In genomic region chr15:80252281-80252619, GRCh38 we compare ENCODE assay signal across 11 cellular contexts. TPM values are rescaled to one million over a fixed set of nuclear protein-coding genes. Genes with fewer than 3 reads are reported as not detected.
A peak's percentile ranks its signal among the peaks of the same experiment; 100 is the strongest.
DNase-seq lines count a peak whose midpoint lies in the region; ATAC-seq and TF ChIP-seq lines count a peak whose summit lies in the region.
"Had no signal": no experiment of that assay in that cellular context is flagged by ENCODE, and none has a peak within 500 bp of the region (broad histone marks: within the 10 kb centered on the region; RNA-seq: fewer than 3 reads in every experiment).

No MANE protein-coding gene starts in this region.

- peaks cover 0 to 3% of the 10 kb centered on the region in 2 experiments; a peak in 1 of 4 replicates for H3K4me1 ChIP-seq in SK-N-SH (ENCODE audit: control insufficient read depth in 1 of 2, insufficient read depth in 2 of 2, low read depth in 1 of 2, low read length in 1 of 2)
- H3K4me1 ChIP-seq in adipocyte (ENCODE audit: control insufficient read depth, insufficient read depth, low read length): peaks cover 3% of the 10 kb centered on the region
- peaks cover 0 to 28% (median 9%) of the 10 kb centered on the region in 4 donors for H3K4me1 ChIP-seq in right lobe of liver
- peaks cover 13 to 46% (median 27%) of the 10 kb centered on the region in 4 donors for H3K4me1 ChIP-seq in stomach
- H3K4me1 ChIP-seq: testis had no signal

- WGBS in SK-N-SH (ENCODE audit: low lambda C conversion rate): under 1% methylated on average over 7 of the region's 7 CpGs
- 1% methylated on average over 7 of the region's 7 CpGs for WGBS in right lobe of liver (ENCODE audit: insufficient coverage, low coverage, low lambda C conversion rate, missing lambda C conversion rate)
- WGBS in stomach, 5 donors: 0 to 3% (median 1%) methylated on average over 7 of the region's 7 CpGs

- H3K27ac ChIP-seq in SK-N-SH (ENCODE audit: low read depth in 2 of 2, low read length in 1 of 2) (no peak overlapping the region), right lobe of liver (peak overlapping the region; percentile 73 to 99 (median 80)), stomach (peak overlapping the region; percentile 39 to 83 (median 71))
- H3K27ac ChIP-seq: RWPE1, testis had no signal

- intact Hi-C loops in right lobe of liver (cut with DNase I): no loop called here
- intact Hi-C loops in stomach (cut with DNase I; ENCODE audit: low total_unique reads): no loop called here

- POLR2A ChIA-PET in SK-N-SH (lab: Yijun Ruan, JAX): no interaction called here

- H2AFZ ChIP-seq in SK-N-SH (ENCODE audit: low read depth): no peak overlapping the region

- TF ChIP-seq EP300 in SK-N-SH (IDR thresholded peaks at IDR 0.05; ENCODE audit: borderline replicate concordance in 1 of 2, low read depth in 1 of 2, low read length in 1 of 2): no peak
- TF ChIP-seq EP300 in stomach (IDR thresholded peaks at IDR 0.05): no peak

- DNase-seq in SK-N-SH: no peak
- no peak for DNase-seq in adipocyte (ENCODE audit: low read depth)
- DNase-seq in right lobe of liver: no peak
- DNase-seq in stomach: no peak
- DNase-seq in T-helper 9 cell: no peak
- no peak for DNase-seq in NCI-H2029 treated with DMSO at 0.1 percent for 48 hours (lab: John Stamatoyannopoulos, UW)
- DNase-seq: testis had no signal

- H3K9me3 ChIP-seq in SK-N-SH: no peaks in the 10 kb centered on the region
- peaks cover 3% of the 10 kb centered on the region for H3K9me3 ChIP-seq in adipocyte (ENCODE audit: control insufficient read depth, low read length)
- no peaks in the 10 kb centered on the region for H3K9me3 ChIP-seq in right lobe of liver
- no peaks in the 10 kb centered on the region for H3K9me3 ChIP-seq in stomach
- H3K9me3 ChIP-seq: testis had no signal

- H3K9ac ChIP-seq in SK-N-SH (no peak overlapping the region), adipocyte (ENCODE audit: low read length) (no peak overlapping the region)

- no peak for TF ChIP-seq RAD21 in SK-N-SH (IDR thresholded peaks at IDR 0.05; ENCODE audit: low read length)

- CTCF ChIA-PET in SK-N-SH (lab: Yijun Ruan, JAX): interaction anchor here (1.8 kb wide), 1 partner anchor 11 kb away, joined by 7 read pairs; no protein-coding TSS in a partner anchor

- H3K27me3 ChIP-seq in SK-N-SH (ENCODE audit: insufficient read depth) (peaks cover 57% of the 10 kb centered on the region; the same call in 1 of the 2 replicates), adipocyte (replicated peaks; ENCODE audit: control insufficient read depth, insufficient read depth, low read length) (peaks cover 82% of the 10 kb centered on the region), right lobe of liver (no peaks in the 10 kb centered on the region), stomach (peaks cover 0 to 60% (median 22%) of the 10 kb centered on the region in 3 donors)
- H3K27me3 ChIP-seq: testis had no signal

- TF ChIP-seq POLR2A in right lobe of liver (IDR thresholded peaks at IDR 0.05) (no peak), stomach (IDR thresholded peaks at IDR 0.05) (no peak)

- H3F3A ChIP-seq in SK-N-SH (replicated peaks; ENCODE audit: insufficient read depth): no peaks in the 10 kb centered on the region

- peak overlapping the region; percentile 39 to 46; a peak in 3 of 4 replicates for H3K4me3 ChIP-seq in SK-N-SH (ENCODE audit: low read depth in 2 of 2, low read length in 1 of 2)
- peak overlapping the region; percentile 62 for H3K4me3 ChIP-seq in adipocyte (ENCODE audit: low read length)
- peak overlapping the region; percentile 49 to 71 (median 57) for H3K4me3 ChIP-seq in right lobe of liver
- peak overlapping the region; percentile 54 to 76 (median 62) for H3K4me3 ChIP-seq in stomach

- ATAC-seq in SK-N-SH treated with all-trans-retinoic acid at 6 μM for 48 hours: no peak
- no peak for ATAC-seq in right lobe of liver
- ATAC-seq in GM19328 (IDR thresholded peaks at IDR 0.05; ENCODE audit: unreplicated experiment): no peak
- ATAC-seq: sciatic nerve had no signal

- H3K9me2 ChIP-seq in SK-N-SH: no peaks in the 10 kb centered on the region

- H3K4me2 ChIP-seq in SK-N-SH: peak overlapping the region; percentile 67; the same call in 1 of the 2 replicates

- TF ChIP-seq CTCF in SK-N-SH (IDR thresholded peaks at IDR 0.05): no peak
- TF ChIP-seq CTCF in right lobe of liver (IDR thresholded peaks at IDR 0.05): no peak
- no peak for TF ChIP-seq CTCF in stomach (IDR thresholded peaks at IDR 0.05)

- no peaks in the 10 kb centered on the region for H4K20me1 ChIP-seq in SK-N-SH (ENCODE audit: insufficient read depth)

- no peaks in the 10 kb centered on the region for H3K36me3 ChIP-seq in SK-N-SH (replicated peaks in 1 of 2; ENCODE audit: control insufficient read depth in 1 of 2, insufficient read depth in 2 of 2, low read length in 1 of 2)
- H3K36me3 ChIP-seq in adipocyte (ENCODE audit: control insufficient read depth, insufficient read depth, low read length, severe bottlenecking): no peaks in the 10 kb centered on the region
- no peaks in the 10 kb centered on the region for H3K36me3 ChIP-seq in right lobe of liver
- H3K36me3 ChIP-seq in stomach: no peaks in the 10 kb centered on the region

- H3K79me2 ChIP-seq in SK-N-SH (ENCODE audit: insufficient read depth): no peaks in the 10 kb centered on the region

TF ChIP-seq in SK-N-SH, 30 proteins besides CTCF, POLR2A, EP300 and RAD21:
- TF ChIP-seq RXRA (IDR thresholded peaks at IDR 0.05; ENCODE audit: borderline replicate concordance, low read depth) (no peak), EZH2phosphoT487 (IDR thresholded peaks at IDR 0.05; ENCODE audit: borderline replicate concordance, low read depth) (peak; percentile 19; the same call in 1 of the 2 replicates)

TF ChIP-seq in SK-N-SH treated with all-trans-retinoic acid at 6 μM for 48 hours, 23 proteins besides CTCF, POLR2A, EP300 and RAD21:
- TF ChIP-seq ZNF8 (CRISPR knock-in tag; IDR thresholded peaks at IDR 0.05): no peak
- TF ChIP-seq ZFP30 (CRISPR knock-in tag; IDR thresholded peaks at IDR 0.05): no peak
- no peak for TF ChIP-seq ZNF70 (CRISPR knock-in tag; IDR thresholded peaks at IDR 0.05)
- TF ChIP-seq PPARA (CRISPR knock-in tag; IDR thresholded peaks at IDR 0.05; ENCODE audit: borderline replicate concordance): no peak
- TF ChIP-seq, protein P1, sequence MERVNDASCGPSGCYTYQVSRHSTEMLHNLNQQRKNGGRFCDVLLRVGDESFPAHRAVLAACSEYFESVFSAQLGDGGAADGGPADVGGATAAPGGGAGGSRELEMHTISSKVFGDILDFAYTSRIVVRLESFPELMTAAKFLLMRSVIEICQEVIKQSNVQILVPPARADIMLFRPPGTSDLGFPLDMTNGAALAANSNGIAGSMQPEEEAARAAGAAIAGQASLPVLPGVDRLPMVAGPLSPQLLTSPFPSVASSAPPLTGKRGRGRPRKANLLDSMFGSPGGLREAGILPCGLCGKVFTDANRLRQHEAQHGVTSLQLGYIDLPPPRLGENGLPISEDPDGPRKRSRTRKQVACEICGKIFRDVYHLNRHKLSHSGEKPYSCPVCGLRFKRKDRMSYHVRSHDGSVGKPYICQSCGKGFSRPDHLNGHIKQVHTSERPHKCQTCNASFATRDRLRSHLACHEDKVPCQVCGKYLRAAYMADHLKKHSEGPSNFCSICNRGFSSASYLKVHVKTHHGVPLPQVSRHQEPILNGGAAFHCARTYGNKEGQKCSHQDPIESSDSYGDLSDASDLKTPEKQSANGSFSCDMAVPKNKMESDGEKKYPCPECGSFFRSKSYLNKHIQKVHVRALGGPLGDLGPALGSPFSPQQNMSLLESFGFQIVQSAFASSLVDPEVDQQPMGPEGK (CRISPR knock-in tag; IDR thresholded peaks at IDR 0.05; ENCODE audit: borderline replicate concordance): no peak
- no peak for TF ChIP-seq ZC3H10 (CRISPR knock-in tag; IDR thresholded peaks at IDR 0.05)
- TF ChIP-seq, protein P2, sequence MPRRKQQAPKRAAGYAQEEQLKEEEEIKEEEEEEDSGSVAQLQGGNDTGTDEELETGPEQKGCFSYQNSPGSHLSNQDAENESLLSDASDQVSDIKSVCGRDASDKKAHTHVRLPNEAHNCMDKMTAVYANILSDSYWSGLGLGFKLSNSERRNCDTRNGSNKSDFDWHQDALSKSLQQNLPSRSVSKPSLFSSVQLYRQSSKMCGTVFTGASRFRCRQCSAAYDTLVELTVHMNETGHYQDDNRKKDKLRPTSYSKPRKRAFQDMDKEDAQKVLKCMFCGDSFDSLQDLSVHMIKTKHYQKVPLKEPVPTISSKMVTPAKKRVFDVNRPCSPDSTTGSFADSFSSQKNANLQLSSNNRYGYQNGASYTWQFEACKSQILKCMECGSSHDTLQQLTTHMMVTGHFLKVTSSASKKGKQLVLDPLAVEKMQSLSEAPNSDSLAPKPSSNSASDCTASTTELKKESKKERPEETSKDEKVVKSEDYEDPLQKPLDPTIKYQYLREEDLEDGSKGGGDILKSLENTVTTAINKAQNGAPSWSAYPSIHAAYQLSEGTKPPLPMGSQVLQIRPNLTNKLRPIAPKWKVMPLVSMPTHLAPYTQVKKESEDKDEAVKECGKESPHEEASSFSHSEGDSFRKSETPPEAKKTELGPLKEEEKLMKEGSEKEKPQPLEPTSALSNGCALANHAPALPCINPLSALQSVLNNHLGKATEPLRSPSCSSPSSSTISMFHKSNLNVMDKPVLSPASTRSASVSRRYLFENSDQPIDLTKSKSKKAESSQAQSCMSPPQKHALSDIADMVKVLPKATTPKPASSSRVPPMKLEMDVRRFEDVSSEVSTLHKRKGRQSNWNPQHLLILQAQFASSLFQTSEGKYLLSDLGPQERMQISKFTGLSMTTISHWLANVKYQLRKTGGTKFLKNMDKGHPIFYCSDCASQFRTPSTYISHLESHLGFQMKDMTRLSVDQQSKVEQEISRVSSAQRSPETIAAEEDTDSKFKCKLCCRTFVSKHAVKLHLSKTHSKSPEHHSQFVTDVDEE (CRISPR knock-in tag; IDR thresholded peaks at IDR 0.05): no peak

RNA-seq across cellular contexts. Expression of gene CTXND1, which starts 0.2 kb away (rescaled TPM):
- polyA plus RNA-seq in SK-N-SH (2012; rRNA removed): not detected in 2 replicates
- polyA plus RNA-seq in SK-N-SH (2012; cell fraction: cytosol; rRNA removed): not detected in 2 replicates
- not detected in 2 replicates for polyA plus RNA-seq in SK-N-SH (2012; cell fraction: nucleus; rRNA removed)
- 10 to 100 TPM in 1 of 6 experiments, 1 to 10 TPM in 5; 2.7 to 10.1 (median 4.5) TPM for total RNA-seq in right lobe of liver
- 1 to 10 TPM in 2 of 5 donors, under 1 TPM in 3; 0.29 to 4.3 (median 0.73) TPM for total RNA-seq in stomach
- 1 to 10 TPM in 2 of 3 donors, under 1 TPM in 1; 0.93 to 3.8 (median 1.9) TPM for polyA plus RNA-seq in stomach

Comparison
In these comparisons a context has a peak if more than half of its experiments do, and no peak if none do; other contexts are left out.
1. H3K27ac ChIP-seq: peak in right lobe of liver (3 of 3) and stomach (5 of 5); none in SK-N-SH (0 of 2).
2. Peak in every context shown above with its lines, with median percentiles within 50 percentile points of each other: H3K4me3 ChIP-seq.